11 cellular contexts compared by ENCODE assay signal in the genomic region with DNA sequence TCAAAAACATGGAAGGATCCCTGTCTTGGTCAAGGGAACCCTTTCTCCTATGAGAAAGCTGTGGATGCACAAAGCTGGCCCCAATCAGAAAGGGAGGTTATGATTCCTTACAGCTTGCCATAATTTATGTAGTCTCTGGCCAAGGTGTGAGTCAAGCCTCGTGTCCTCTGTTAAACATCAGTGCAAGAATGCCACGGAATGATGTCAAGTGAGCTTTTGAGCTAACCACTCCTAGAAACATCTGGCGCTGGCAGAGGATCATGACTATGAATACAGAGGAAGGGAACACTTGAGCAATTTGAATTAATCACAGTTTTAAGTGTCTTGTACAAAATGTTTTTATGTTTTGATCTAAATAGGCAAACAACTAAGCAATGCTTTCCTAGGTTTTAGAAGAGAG. TPM values are rescaled to one million over a fixed set of nuclear protein-coding genes. Genes with fewer than 3 reads are reported as not detected.
DNase-seq lines count a peak whose midpoint lies in the region; ATAC-seq and TF ChIP-seq lines count a peak whose summit lies in the region.
"Had no signal": no experiment of that assay in that cellular context is flagged by ENCODE, and none has a peak within 500 bp of the region (broad histone marks: within the 10 kb centered on the region; RNA-seq: fewer than 3 reads in every experiment).

No MANE protein-coding gene starts in this region.

- peaks cover 7% of the 10 kb centered on the region for H3K4me1 Mint-ChIP-seq in T-helper 2 cell treated with Interferon-gamma antibody and Interleukin-4, amounts not matched to agents 5 μg/mL and 100 μg/mL, for 36 hours (ENCODE audit: low read depth)
- H3K4me1 Mint-ChIP-seq: activated B cell treated with CpG ODN at 0.5 μM for 24 hours had no signal

- intact Hi-C loops in right cardiac atrium (cut with DNase I), result no loop called here

- H3F3A ChIP-seq in smooth muscle cell (ENCODE audit: low read depth), result no peaks in the 10 kb centered on the region

- DNase-seq in H4 (ENCODE audit: low spot score) (peak; percentile 12), astrocyte of the spinal cord (ENCODE audit: low read depth, low spot score) (peak; percentile 46), right cardiac atrium (peak in 2 of 3 donors; percentile 62 to 64), smooth muscle cell (lab: John Stamatoyannopoulos, UW; ENCODE audit: unreplicated experiment) (no peak)
- DNase-seq in activated CD4-positive, alpha-beta T cell treated with anti-CD3 and anti-CD28 coated beads for 4 hours, result no peak
- no peak for DNase-seq in T-helper 2 cell treated with Interferon-gamma antibody and Interleukin-4, amounts not matched to agents 5 μg/mL and 100 μg/mL, for 36 hours (ENCODE audit: low spot score)
- DNase-seq: activated B cell treated with CpG ODN at 0.5 μM for 24 hours; activated naive CD4-positive, alpha-beta T cell treated with anti-CD3 and anti-CD28 coated beads for 36 hours; naive thymus-derived CD4-positive, alpha-beta T cell had no signal

- no peaks in the 10 kb centered on the region for H3K27me3 Mint-ChIP-seq in T-helper 2 cell treated with Interferon-gamma antibody and Interleukin-4, amounts not matched to agents 5 μg/mL and 100 μg/mL, for 36 hours (ENCODE audit: low read depth)
- H3K27me3 Mint-ChIP-seq: activated B cell treated with CpG ODN at 0.5 μM for 24 hours had no signal

- peak; percentile 85 to 86 for ATAC-seq in right cardiac atrium
- ATAC-seq in HG02610 (IDR thresholded peaks at IDR 0.05; ENCODE audit: unreplicated experiment), result no peak
- ATAC-seq in GM21423 (IDR thresholded peaks at IDR 0.05; ENCODE audit: unreplicated experiment), result no peak
- ATAC-seq: naive thymus-derived CD4-positive, alpha-beta T cell had no signal

- H3K4me2 ChIP-seq in smooth muscle cell, result no peak overlapping the region

- H3K36me3 Mint-ChIP-seq in T-helper 2 cell treated with Interferon-gamma antibody and Interleukin-4, amounts not matched to agents 5 μg/mL and 100 μg/mL, for 36 hours (ENCODE audit: low read depth), result no peaks in the 10 kb centered on the region
- H3K36me3 Mint-ChIP-seq: naive thymus-derived CD4-positive, alpha-beta T cell had no signal

- H3K4me3 ChIP-seq in astrocyte of the spinal cord (ENCODE audit: low read depth, low read length), result no peak overlapping the region
- no peak overlapping the region for H3K4me3 ChIP-seq in right cardiac atrium (ENCODE audit: low read length)
- H3K4me3 ChIP-seq in smooth muscle cell, result no peak overlapping the region

- H3K4me3 Mint-ChIP-seq in T-helper 2 cell treated with Interferon-gamma antibody and Interleukin-4, amounts not matched to agents 5 μg/mL and 100 μg/mL, for 36 hours, result no peak overlapping the region
- H3K4me3 Mint-ChIP-seq: activated B cell treated with CpG ODN at 0.5 μM for 24 hours; activated naive CD4-positive, alpha-beta T cell treated with anti-CD3 and anti-CD28 coated beads for 36 hours; naive thymus-derived CD4-positive, alpha-beta T cell had no signal

- H3K27ac ChIP-seq in right cardiac atrium (ENCODE audit: low read length) (no peak overlapping the region), smooth muscle cell (ENCODE audit: low read depth) (peak overlapping the region; percentile 26)

- H4K20me1 ChIP-seq in smooth muscle cell (ENCODE audit: low read depth), result no peaks in the 10 kb centered on the region

- H2AFZ ChIP-seq in smooth muscle cell (ENCODE audit: low read depth), result no peak overlapping the region

- H3K27ac Mint-ChIP-seq in T-helper 2 cell treated with Interferon-gamma antibody and Interleukin-4, amounts not matched to agents 5 μg/mL and 100 μg/mL, for 36 hours, result no peak overlapping the region
- H3K27ac Mint-ChIP-seq: activated B cell treated with CpG ODN at 0.5 μM for 24 hours; activated naive CD4-positive, alpha-beta T cell treated with anti-CD3 and anti-CD28 coated beads for 36 hours; naive thymus-derived CD4-positive, alpha-beta T cell had no signal

- no peaks in the 10 kb centered on the region for H3K4me1 ChIP-seq in right cardiac atrium (ENCODE audit: control insufficient read depth, insufficient read depth, low read length)
- H3K4me1 ChIP-seq in smooth muscle cell (ENCODE audit: low read depth), result no peaks in the 10 kb centered on the region

- H3K36me3 ChIP-seq in smooth muscle cell (ENCODE audit: low read depth), result no peaks in the 10 kb centered on the region

- H3K27me3 ChIP-seq in right cardiac atrium (ENCODE audit: control insufficient read depth, insufficient read depth) (no peaks in the 10 kb centered on the region), smooth muscle cell (ENCODE audit: low read depth) (no peaks in the 10 kb centered on the region)

- TF ChIP-seq CTCF in astrocyte of the spinal cord (IDR thresholded peaks at IDR 0.05; ENCODE audit: low read depth, low read length) (no peak), smooth muscle cell (IDR thresholded peaks at IDR 0.05; ENCODE audit: borderline replicate concordance, insufficient read depth, poor library complexity, severe bottlenecking) (no peak)

- H3K9me3 ChIP-seq in right cardiac atrium (ENCODE audit: control insufficient read depth, low read length) (no peaks in the 10 kb centered on the region), smooth muscle cell (replicated peaks; ENCODE audit: low read depth) (peaks cover 4% of the 10 kb centered on the region)

- H3K79me2 ChIP-seq in smooth muscle cell (ENCODE audit: low read depth), result no peaks in the 10 kb centered on the region

- in situ Hi-C loops in astrocyte of the spinal cord (cut with HindIII; ENCODE audit: low sequenced_read_pairs), result no loop called here

- 45% methylated on average over 3 of the region's 3 CpGs for WGBS in right cardiac atrium
- WGBS in smooth muscle cell (ENCODE audit: low lambda C conversion rate), result 36% methylated on average over 3 of the region's 3 CpGs

- no peaks in the 10 kb centered on the region for H3K9me3 Mint-ChIP-seq in T-helper 2 cell treated with Interferon-gamma antibody and Interleukin-4, amounts not matched to agents 5 μg/mL and 100 μg/mL, for 36 hours
- H3K9me3 Mint-ChIP-seq: activated B cell treated with CpG ODN at 0.5 μM for 24 hours; activated naive CD4-positive, alpha-beta T cell treated with anti-CD3 and anti-CD28 coated beads for 36 hours; naive thymus-derived CD4-positive, alpha-beta T cell had no signal

- H3K9ac ChIP-seq in smooth muscle cell (ENCODE audit: low read depth), result peak overlapping the region; percentile 12

RNA-seq across cellular contexts. Expression of a gene that starts 51.5 kb away (rescaled TPM):
- total RNA-seq in H4 (2014; rRNA removed; shearing (Covaris generic)), result 22.5 and 32.6 TPM in 2 replicates
- total RNA-seq in right cardiac atrium (10 to 100 TPM; 18.1 to 25.0 (median 20.9) TPM), smooth muscle cell (59.1 and 59.2 TPM in 2 replicates)
- polyA plus RNA-seq in right cardiac atrium (9.8 TPM), smooth muscle cell (17.4 and 21.3 TPM in 2 replicates)

Comparison
In these comparisons a context has a peak if more than half of its experiments do, and no peak if none do; other contexts are left out.
1. DNase-seq: peak in H4 (single experiment), astrocyte of the spinal cord (single experiment) and right cardiac atrium (2 of 3); none in smooth muscle cell (single experiment), activated CD4-positive, alpha-beta T cell treated with anti-CD3 and anti-CD28 coated beads for 4 hours (0 of 2) and T-helper 2 cell treated with Interferon-gamma antibody and Interleukin-4, amounts not matched to agents 5 μg/mL and 100 μg/mL, for 36 hours (single experiment).
2. ATAC-seq: peak in right cardiac atrium (2 of 2); none in HG02610 (single experiment) and GM21423 (single experiment).